ENCODE assay signal across 1 cellular context in the genomic region with DNA sequence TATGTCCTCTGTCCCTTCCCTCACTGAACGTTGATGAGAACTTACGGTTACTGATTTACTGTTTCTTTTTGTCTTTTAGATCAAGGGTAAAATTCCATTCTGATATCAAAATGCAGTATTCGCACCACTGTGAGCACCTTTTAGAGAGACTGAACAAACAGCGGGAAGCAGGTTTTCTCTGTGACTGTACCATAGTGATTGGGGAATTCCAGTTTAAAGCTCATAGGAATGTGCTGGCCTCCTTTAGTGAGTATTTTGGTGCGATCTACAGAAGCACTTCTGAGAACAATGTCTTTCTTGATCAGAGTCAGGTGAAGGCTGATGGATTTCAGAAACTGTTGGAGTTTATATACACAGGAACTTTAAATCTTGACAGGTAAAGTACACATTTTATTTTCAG.
TF ChIP-seq lines count a peak whose summit lies in the region.

No MANE protein-coding gene starts in this region.

TF ChIP-seq in GM23338, 12 proteins besides CTCF, POLR2A, EP300 and RAD21 (continued from another document):
- TF ChIP-seq ZNF462 (CRISPR knock-in tag; IDR thresholded peaks at IDR 0.05), result no peak
- TF ChIP-seq STAT1 (IDR thresholded peaks at IDR 0.05; ENCODE audit: unreplicated experiment), result no peak
- no peak for TF ChIP-seq ZNF114 (CRISPR knock-in tag; IDR thresholded peaks at IDR 0.05)
- TF ChIP-seq, protein P1, sequence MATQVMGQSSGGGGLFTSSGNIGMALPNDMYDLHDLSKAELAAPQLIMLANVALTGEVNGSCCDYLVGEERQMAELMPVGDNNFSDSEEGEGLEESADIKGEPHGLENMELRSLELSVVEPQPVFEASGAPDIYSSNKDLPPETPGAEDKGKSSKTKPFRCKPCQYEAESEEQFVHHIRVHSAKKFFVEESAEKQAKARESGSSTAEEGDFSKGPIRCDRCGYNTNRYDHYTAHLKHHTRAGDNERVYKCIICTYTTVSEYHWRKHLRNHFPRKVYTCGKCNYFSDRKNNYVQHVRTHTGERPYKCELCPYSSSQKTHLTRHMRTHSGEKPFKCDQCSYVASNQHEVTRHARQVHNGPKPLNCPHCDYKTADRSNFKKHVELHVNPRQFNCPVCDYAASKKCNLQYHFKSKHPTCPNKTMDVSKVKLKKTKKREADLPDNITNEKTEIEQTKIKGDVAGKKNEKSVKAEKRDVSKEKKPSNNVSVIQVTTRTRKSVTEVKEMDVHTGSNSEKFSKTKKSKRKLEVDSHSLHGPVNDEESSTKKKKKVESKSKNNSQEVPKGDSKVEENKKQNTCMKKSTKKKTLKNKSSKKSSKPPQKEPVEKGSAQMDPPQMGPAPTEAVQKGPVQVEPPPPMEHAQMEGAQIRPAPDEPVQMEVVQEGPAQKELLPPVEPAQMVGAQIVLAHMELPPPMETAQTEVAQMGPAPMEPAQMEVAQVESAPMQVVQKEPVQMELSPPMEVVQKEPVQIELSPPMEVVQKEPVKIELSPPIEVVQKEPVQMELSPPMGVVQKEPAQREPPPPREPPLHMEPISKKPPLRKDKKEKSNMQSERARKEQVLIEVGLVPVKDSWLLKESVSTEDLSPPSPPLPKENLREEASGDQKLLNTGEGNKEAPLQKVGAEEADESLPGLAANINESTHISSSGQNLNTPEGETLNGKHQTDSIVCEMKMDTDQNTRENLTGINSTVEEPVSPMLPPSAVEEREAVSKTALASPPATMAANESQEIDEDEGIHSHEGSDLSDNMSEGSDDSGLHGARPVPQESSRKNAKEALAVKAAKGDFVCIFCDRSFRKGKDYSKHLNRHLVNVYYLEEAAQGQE (IDR thresholded peaks at IDR 0.05; ENCODE audit: unreplicated experiment), result no peak
- no peak for TF ChIP-seq EZH2 (IDR thresholded peaks at IDR 0.05; ENCODE audit: low read depth, unreplicated experiment)
- TF ChIP-seq POLR2AphosphoS5 (IDR thresholded peaks at IDR 0.05; ENCODE audit: low read depth), result no peak
